Comparison of ENCODE assay signal across 8 cellular contexts in the genomic region with DNA sequence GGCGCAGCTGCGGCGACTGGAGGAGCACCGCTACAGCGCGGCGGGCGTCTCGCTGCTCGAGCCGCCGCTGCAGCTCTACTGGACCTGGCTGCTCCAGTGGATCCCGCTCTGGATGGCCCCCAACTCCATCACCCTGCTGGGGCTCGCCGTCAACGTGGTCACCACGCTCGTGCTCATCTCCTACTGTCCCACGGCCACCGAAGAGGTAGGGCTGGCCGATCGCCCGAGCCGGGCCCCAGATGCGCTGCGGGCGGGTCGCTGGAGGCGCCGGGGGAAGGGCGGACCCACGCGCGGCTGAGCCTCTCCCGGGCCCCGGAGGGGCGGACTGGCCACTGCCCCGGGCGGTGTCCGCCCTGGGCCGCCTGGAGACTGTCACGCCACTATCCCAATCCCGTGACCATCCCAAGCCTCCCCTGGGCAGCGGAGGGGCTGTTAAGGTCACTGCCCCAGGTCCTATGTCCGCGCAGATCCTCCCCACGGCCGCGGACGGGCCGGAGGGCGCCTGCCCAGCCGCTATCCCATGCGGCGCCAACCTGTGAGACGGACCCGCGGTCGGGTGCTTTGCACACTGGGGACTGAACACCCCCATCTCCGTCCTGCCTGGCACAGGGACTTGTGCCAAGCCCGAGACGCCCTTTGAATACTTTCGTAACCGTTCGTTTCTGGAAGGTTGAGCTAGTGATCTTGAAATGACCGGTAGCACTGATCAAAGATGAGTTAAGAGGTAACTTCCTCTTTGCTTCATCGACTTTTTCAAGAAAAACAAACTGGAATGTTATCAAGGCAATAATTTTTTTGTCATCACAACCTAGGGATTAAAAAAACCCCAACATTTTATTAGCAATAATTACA. TPM values are rescaled to one million over a fixed set of nuclear protein-coding genes. Genes with fewer than 3 reads are reported as not detected.
DNase-seq lines count a peak whose midpoint lies in the region; ATAC-seq, FAIRE-seq and TF ChIP-seq lines count a peak whose summit lies in the region.

No MANE protein-coding gene starts in this region.

- intact Hi-C loops in posterior vena cava (cut with DNase I), result no loop called here

- DNase-seq in COLO829 (ENCODE audit: low spot score) (peak; percentile 32), GM19238 (ENCODE audit: insufficient read length, low spot score) (peak; percentile 39), RCC 7860 (ENCODE audit: low spot score) (peak; percentile 10), astrocyte of the hippocampus (ENCODE audit: low read depth, low spot score) (peak; percentile 60), hippocampal formation (lab: John Stamatoyannopoulos, UW) (peak; percentile 64 to 65), posterior vena cava (ENCODE audit: low spot score) (peak; percentile 88), GM20000 (ENCODE audit: low spot score) (no peak)

- FAIRE-seq in RCC 7860 (lab: Jason Lieb, UNC), result no peak

- peak; percentile 29 for ATAC-seq in HG03159 (IDR thresholded peaks at IDR 0.05; ENCODE audit: unreplicated experiment)

- TF ChIP-seq CTCF in GM20000 (IDR thresholded peaks at IDR 0.05; ENCODE audit: extremely low read depth, missing control alignments), result no peak

RNA-seq across cellular contexts. Expression of a gene that starts 0.7 kb away (rescaled TPM):
- 10 to 100 TPM; 45.6 to 49.1 TPM for total RNA-seq in posterior vena cava

RNA-seq across cellular contexts. Expression of a gene that starts 41.1 kb away (rescaled TPM):
- total RNA-seq in posterior vena cava, result under 1 TPM in 1 of 2 donors, not detected in 1; 0.24 TPM
